19 cellular contexts compared by ENCODE assay signal in genomic region chr20:3245711-3246110, GRCh38. TPM values are rescaled to one million over a fixed set of nuclear protein-coding genes. Genes with fewer than 3 reads are reported as not detected.
DNase-seq lines count a peak whose midpoint lies in the region; ATAC-seq and TF ChIP-seq lines count a peak whose summit lies in the region.
"Had no signal": no experiment of that assay in that cellular context is flagged by ENCODE, and none has a peak within 500 bp of the region (broad histone marks: within the 10 kb centered on the region; RNA-seq: fewer than 3 reads in every experiment).

No MANE protein-coding gene starts in this region.

- peaks cover 7% of the 10 kb centered on the region for H3K4me1 Mint-ChIP-seq in activated naive CD4-positive, alpha-beta T cell treated with anti-CD3 and anti-CD28 coated beads, Interleukin-2, amount 10 ng/mL, durations not matched to agents 7 days and 5 days
- peaks cover 20% of the 10 kb centered on the region for H3K4me1 Mint-ChIP-seq in stimulated activated naive CD8-positive, alpha-beta T cell treated with anti-CD3 and anti-CD28 coated beads, Interleukin-15, amount 100 ng/mL, for 72 hours

- peaks cover 35% of the 10 kb centered on the region for H3K27me3 ChIP-seq in osteoblast (ENCODE audit: insufficient read depth, low read length)
- no peaks in the 10 kb centered on the region for H3K27me3 ChIP-seq in breast epithelium

- H3K36me3 ChIP-seq in osteoblast (ENCODE audit: insufficient read depth, low read length): no peaks in the 10 kb centered on the region
- H3K36me3 ChIP-seq in breast epithelium: no peaks in the 10 kb centered on the region
- H3K36me3 ChIP-seq: HAP-1 had no signal

- H3K79me2 ChIP-seq in osteoblast (ENCODE audit: insufficient read depth, low read length): no peaks in the 10 kb centered on the region

- H3K4me3 Mint-ChIP-seq in activated naive CD4-positive, alpha-beta T cell treated with anti-CD3 and anti-CD28 coated beads, Interleukin-2, amount 10 ng/mL, durations not matched to agents 7 days and 5 days: no peak overlapping the region
- no peak overlapping the region for H3K4me3 Mint-ChIP-seq in stimulated activated naive CD8-positive, alpha-beta T cell treated with anti-CD3 and anti-CD28 coated beads, Interleukin-15, amount 100 ng/mL, for 72 hours
- H3K4me3 Mint-ChIP-seq: B cell; CD8-positive, alpha-beta T cell had no signal

- H3K4me2 ChIP-seq in osteoblast (ENCODE audit: insufficient read depth, low read length): no peak overlapping the region
- H3K4me2 ChIP-seq: BLaER1 had no signal

- CTCF ChIA-PET in activated naive CD4-positive, alpha-beta T cell treated with anti-CD3 and anti-CD28 coated beads, Interleukin-2, amount 10 ng/mL, durations not matched to agents 7 days and 5 days (lab: Charles Lee): no interaction called here

- H3K4me1 ChIP-seq in osteoblast (ENCODE audit: insufficient read depth, low read length) (no peaks in the 10 kb centered on the region), breast epithelium (no peaks in the 10 kb centered on the region)
- H3K4me1 ChIP-seq: HAP-1 had no signal

- H3K27ac Mint-ChIP-seq in activated naive CD4-positive, alpha-beta T cell treated with anti-CD3 and anti-CD28 coated beads, Interleukin-2, amount 10 ng/mL, durations not matched to agents 7 days and 5 days: peak overlapping the region; percentile 37
- H3K27ac Mint-ChIP-seq in stimulated activated naive CD8-positive, alpha-beta T cell treated with anti-CD3 and anti-CD28 coated beads, Interleukin-15, amount 100 ng/mL, for 72 hours: no peak overlapping the region
- H3K27ac Mint-ChIP-seq: B cell; CD8-positive, alpha-beta T cell had no signal

- intact Hi-C loops in breast epithelium (cut with DNase I; ENCODE audit: low total_unique reads): no loop called here

- H3K27ac ChIP-seq in osteoblast (ENCODE audit: low read depth, low read length): no peak overlapping the region
- H3K27ac ChIP-seq in breast epithelium: no peak overlapping the region
- H3K27ac ChIP-seq: 22Rv1, BLaER1, C4-2B had no signal

- TF ChIP-seq POLR2A in breast epithelium (IDR thresholded peaks at IDR 0.05): no peak

- H3K9me3 ChIP-seq in osteoblast (ENCODE audit: low read depth, low read length) (no peaks in the 10 kb centered on the region), breast epithelium (no peaks in the 10 kb centered on the region)
- H3K9me3 ChIP-seq: BLaER1, Caco-2, HAP-1 had no signal

- peak; percentile 40 for ATAC-seq in stimulated activated naive CD8-positive, alpha-beta T cell treated with anti-CD3 and anti-CD28 coated beads, Interleukin-15, Interleukin-2, amounts not matched to agents 100 U/mL and 50 U/mL, for 24 hours
- no peak for ATAC-seq in stimulated activated naive CD8-positive, alpha-beta T cell treated with anti-CD3 and anti-CD28 coated beads, Interleukin-15, amount 100 ng/mL, for 72 hours
- ATAC-seq: CD8-positive, alpha-beta T cell had no signal

- peaks cover 3% of the 10 kb centered on the region for H4K20me1 ChIP-seq in osteoblast (ENCODE audit: insufficient read depth, low read length)

- H3K9me3 Mint-ChIP-seq in activated naive CD4-positive, alpha-beta T cell treated with anti-CD3 and anti-CD28 coated beads, Interleukin-2, amount 10 ng/mL, durations not matched to agents 7 days and 5 days: no peaks in the 10 kb centered on the region
- H3K9me3 Mint-ChIP-seq in stimulated activated naive CD8-positive, alpha-beta T cell treated with anti-CD3 and anti-CD28 coated beads, Interleukin-15, amount 100 ng/mL, for 72 hours: no peaks in the 10 kb centered on the region
- H3K9me3 Mint-ChIP-seq: CD8-positive, alpha-beta T cell had no signal

- TF ChIP-seq CTCF in osteoblast (IDR thresholded peaks at IDR 0.05; ENCODE audit: extremely low read depth, low read depth, low read length) (no peak), breast epithelium (IDR thresholded peaks at IDR 0.05) (no peak)

- H2AFZ ChIP-seq in osteoblast (ENCODE audit: low read length): no peak overlapping the region

- H3K27me3 Mint-ChIP-seq in activated naive CD4-positive, alpha-beta T cell treated with anti-CD3 and anti-CD28 coated beads, Interleukin-2, amount 10 ng/mL, durations not matched to agents 7 days and 5 days: peaks cover 91% of the 10 kb centered on the region
- H3K27me3 Mint-ChIP-seq in stimulated activated naive CD8-positive, alpha-beta T cell treated with anti-CD3 and anti-CD28 coated beads, Interleukin-15, amount 100 ng/mL, for 72 hours: peaks cover 88% of the 10 kb centered on the region

- DNase-seq in activated naive CD4-positive, alpha-beta T cell treated with anti-CD3 and anti-CD28 coated beads, Interleukin-2, amount 10 ng/mL, durations not matched to agents 7 days and 5 days: no peak
- DNase-seq in activated naive CD4-positive, alpha-beta T cell treated with anti-CD3 and anti-CD28 coated beads, Interleukin-2, amount 50 U/mL, for 16 hours: no peak
- no peak for DNase-seq in stimulated activated naive CD8-positive, alpha-beta T cell treated with anti-CD3 and anti-CD28 coated beads, Interleukin-15, Interleukin-2, amounts not matched to agents 100 U/mL and 50 U/mL, for 24 hours
- no peak for DNase-seq in stimulated activated naive CD8-positive, alpha-beta T cell treated with anti-CD3 and anti-CD28 coated beads, Interleukin-15, amount 100 ng/mL, for 72 hours
- DNase-seq in osteoblast (ENCODE audit: insufficient read length, low spot score, missing footprints) (peak; percentile 52), breast epithelium (ENCODE audit: low spot score in 2 of 2) (no peak), SKM-1 treated with dmso at 0.1 percent for 144 hours (lab: John Stamatoyannopoulos, UW; ENCODE audit: unreplicated experiment) (no peak), NOMO-1 treated with dmso at 0.1 percent for 144 hours (lab: John Stamatoyannopoulos, UW; ENCODE audit: unreplicated experiment) (no peak)
- DNase-seq: Caco-2; CD4-positive, CD25-positive, alpha-beta regulatory T cell; CD8-positive, alpha-beta T cell; DMS153; DND-41; GOT3 had no signal

- H3K4me3 ChIP-seq in osteoblast (ENCODE audit: insufficient read depth, low read length) (no peak overlapping the region), breast epithelium (no peak overlapping the region)
- H3K4me3 ChIP-seq: BLaER1, HAP-1 had no signal

- H3K36me3 Mint-ChIP-seq in activated naive CD4-positive, alpha-beta T cell treated with anti-CD3 and anti-CD28 coated beads, Interleukin-2, amount 10 ng/mL, durations not matched to agents 7 days and 5 days: no peaks in the 10 kb centered on the region
- H3K36me3 Mint-ChIP-seq: CD4-positive, CD25-positive, alpha-beta regulatory T cell; CD8-positive, alpha-beta T cell had no signal

RNA-seq across cellular contexts. Expression of gene SLC4A11, which starts 6.7 kb away (rescaled TPM):
- total RNA-seq in osteoblast: under 0.01 TPM in 2 replicates
- 1 to 10 TPM in 2 of 3 donors, under 1 TPM in 1; 0.48 to 4.9 (median 3.1) TPM for total RNA-seq in breast epithelium

RNA-seq across cellular contexts. Expression of gene ITPA, which starts 36.4 kb away (rescaled TPM):
- total RNA-seq in osteoblast (29.8 and 34.0 TPM in 2 replicates), breast epithelium (10 to 100 TPM; 35.2 to 43.6 (median 39.1) TPM)

RNA-seq across cellular contexts. Expression of gene DDRGK1, which starts 41.2 kb away (rescaled TPM):
- total RNA-seq in osteoblast (25.9 and 26.8 TPM in 2 replicates), breast epithelium (10 to 100 TPM; 87.1 to 91.8 (median 89.8) TPM)
